In genomic region chr18:8742382-8743361, GRCh38 we compare ENCODE assay signal across 16 cellular contexts. TPM values are rescaled to one million over a fixed set of nuclear protein-coding genes. Genes with fewer than 3 reads are reported as not detected.
A peak's percentile ranks its signal among the peaks of the same experiment; 100 is the strongest.
DNase-seq lines count a peak whose midpoint lies in the region; ATAC-seq and TF ChIP-seq lines count a peak whose summit lies in the region.
"Had no signal": no experiment of that assay in that cellular context is flagged by ENCODE, and none has a peak within 500 bp of the region (broad histone marks: within the 10 kb centered on the region; RNA-seq: fewer than 3 reads in every experiment).

No MANE protein-coding gene starts in this region.

- H3K4me1 ChIP-seq in CD4-positive, CD25-positive, alpha-beta regulatory T cell (ENCODE audit: control insufficient read depth, insufficient read depth, low read length, poor library complexity, severe bottlenecking), result peaks cover 13% of the 10 kb centered on the region
- H3K4me1 ChIP-seq in DND-41 (ENCODE audit: insufficient read depth, low read length) (peaks cover 41% of the 10 kb centered on the region), right atrium auricular region (no peaks in the 10 kb centered on the region), prostate gland (replicated peaks) (no peaks in the 10 kb centered on the region)
- H3K4me1 ChIP-seq: parathyroid adenoma had no signal

- DNase-seq in CD4-positive, CD25-positive, alpha-beta regulatory T cell, result peak in 2 of 3 donors; percentile 35 to 53
- DNase-seq in DND-41 (no peak), memory B cell (ENCODE audit: low spot score in 2 of 2) (peak in 1 of 2 donors; percentile 12), right atrium auricular region (ENCODE audit: low spot score) (no peak), prostate gland (ENCODE audit: low spot score) (no peak), NCI-H446 (lab: John Stamatoyannopoulos, UW) (no peak)
- DNase-seq: foreskin fibroblast, KG1, left cardiac atrium, SW 1271, trophoblast cell had no signal

- ATAC-seq in CD4-positive, CD25-positive, alpha-beta regulatory T cell (ENCODE audit: low read depth in 2 of 2), result peak in 1 of 2 donors; percentile 26
- ATAC-seq in DND-41 (ENCODE audit: insufficient read depth, low read depth), result no peak
- ATAC-seq in memory B cell (ENCODE audit: low read depth), result peak; percentile 83
- no peak for ATAC-seq in HG03025 (IDR thresholded peaks at IDR 0.05; ENCODE audit: low FRiP score, unreplicated experiment)
- ATAC-seq: left cardiac atrium had no signal

- intact Hi-C loops in prostate gland (cut with DNase I), result no loop called here

- H2AFZ ChIP-seq in DND-41 (ENCODE audit: low read depth, low read length), result no peak overlapping the region
- H2AFZ ChIP-seq: parathyroid adenoma had no signal

- TF ChIP-seq POLR2A in prostate gland (IDR thresholded peaks at IDR 0.05), result no peak

- H3K4me3 Mint-ChIP-seq in CD4-positive, CD25-positive, alpha-beta regulatory T cell, result peak overlapping the region in 2 of 4 donors; percentile 21 to 32
- H3K4me3 Mint-ChIP-seq in memory B cell, result no peak overlapping the region

- no peak overlapping the region for H3K4me3 ChIP-seq in CD4-positive, CD25-positive, alpha-beta regulatory T cell (ENCODE audit: low read depth, low read length)
- H3K4me3 ChIP-seq in DND-41 (ENCODE audit: low read depth in 1 of 2, low read length in 2 of 2) (no peak overlapping the region), right atrium auricular region (no peak overlapping the region), prostate gland (no peak overlapping the region)
- H3K4me3 ChIP-seq: smooth muscle cell had no signal

- H3K27ac Mint-ChIP-seq in CD4-positive, CD25-positive, alpha-beta regulatory T cell, result peak overlapping the region in 1 of 3 donors; percentile 60
- peak overlapping the region; percentile 60 for H3K27ac Mint-ChIP-seq in memory B cell

- peaks cover 13% of the 10 kb centered on the region for H3K27me3 Mint-ChIP-seq in CD4-positive, CD25-positive, alpha-beta regulatory T cell
- no peaks in the 10 kb centered on the region for H3K27me3 Mint-ChIP-seq in memory B cell

- no peaks in the 10 kb centered on the region for H3K79me2 ChIP-seq in DND-41 (ENCODE audit: insufficient read depth, low read length)
- H3K79me2 ChIP-seq: parathyroid adenoma had no signal

- no peak overlapping the region for H3K9ac ChIP-seq in DND-41 (ENCODE audit: low read depth, low read length)
- H3K9ac ChIP-seq: parathyroid adenoma had no signal

- WGBS in prostate gland, result 95% methylated on average over 6 of the region's 6 CpGs

- TF ChIP-seq CTCF in DND-41 (IDR thresholded peaks at IDR 0.05; ENCODE audit: borderline replicate concordance, extremely low read depth, low read length, poor library complexity, severe bottlenecking), result no peak
- TF ChIP-seq CTCF in VCaP (conservative IDR thresholded peaks at IDR 0.05), result no peak
- no peak for TF ChIP-seq CTCF in right atrium auricular region (IDR thresholded peaks at IDR 0.05)
- TF ChIP-seq CTCF in prostate gland (IDR thresholded peaks at IDR 0.05), result no peak

- peak overlapping the region; percentile 52; the same call in 1 of the 2 replicates for H3K4me2 ChIP-seq in DND-41 (ENCODE audit: insufficient read depth, low read length)
- H3K4me2 ChIP-seq: smooth muscle cell had no signal

- H3K36me3 Mint-ChIP-seq in CD4-positive, CD25-positive, alpha-beta regulatory T cell, result no peaks in the 10 kb centered on the region
- peaks cover 5% of the 10 kb centered on the region for H3K36me3 Mint-ChIP-seq in memory B cell

- H3K36me3 ChIP-seq in CD4-positive, CD25-positive, alpha-beta regulatory T cell (ENCODE audit: control insufficient read depth, insufficient read depth, low read length), result no peaks in the 10 kb centered on the region
- H3K36me3 ChIP-seq in DND-41 (ENCODE audit: insufficient read depth, low read length), result no peaks in the 10 kb centered on the region
- H3K36me3 ChIP-seq in right atrium auricular region, result no peaks in the 10 kb centered on the region
- no peaks in the 10 kb centered on the region for H3K36me3 ChIP-seq in prostate gland

- H3K4me1 Mint-ChIP-seq in CD4-positive, CD25-positive, alpha-beta regulatory T cell, result peaks cover 18 to 41% (median 23%) of the 10 kb centered on the region in 4 donors
- H3K4me1 Mint-ChIP-seq in memory B cell, result peaks cover 3% of the 10 kb centered on the region

- peaks cover 0 to 12% (median 4%) of the 10 kb centered on the region in 7 donors for H3K9me3 Mint-ChIP-seq in CD4-positive, CD25-positive, alpha-beta regulatory T cell
- peaks cover 5% of the 10 kb centered on the region for H3K9me3 Mint-ChIP-seq in memory B cell

- no peaks in the 10 kb centered on the region for H3K27me3 ChIP-seq in CD4-positive, CD25-positive, alpha-beta regulatory T cell (ENCODE audit: control insufficient read depth, insufficient read depth, low read length)
- no peaks in the 10 kb centered on the region for H3K27me3 ChIP-seq in DND-41 (ENCODE audit: insufficient read depth, low read length, poor library complexity)
- H3K27me3 ChIP-seq in right atrium auricular region, result no peaks in the 10 kb centered on the region
- no peaks in the 10 kb centered on the region for H3K27me3 ChIP-seq in prostate gland (replicated peaks; ENCODE audit: insufficient read depth)

- 0 out of 2 replicates have a peak, but pooled peaks cover 4% of the 10 kb centered on the region for H4K20me1 ChIP-seq in DND-41 (ENCODE audit: insufficient read depth, low read length)

- H3K9me3 ChIP-seq in CD4-positive, CD25-positive, alpha-beta regulatory T cell (ENCODE audit: control insufficient read depth in 2 of 2, low read length in 2 of 2), result peaks cover 0 to 12% of the 10 kb centered on the region in 2 experiments
- H3K9me3 ChIP-seq in DND-41 (ENCODE audit: insufficient read depth, low read length, severe bottlenecking) (no peaks in the 10 kb centered on the region), right atrium auricular region (no peaks in the 10 kb centered on the region), prostate gland (no peaks in the 10 kb centered on the region)

- no peak overlapping the region for H3K27ac ChIP-seq in CD4-positive, CD25-positive, alpha-beta regulatory T cell (ENCODE audit: insufficient read depth, low read length, poor library complexity, severe bottlenecking)
- H3K27ac ChIP-seq in DND-41 (ENCODE audit: low read length) (no peak overlapping the region), VCaP (peak overlapping the region; percentile 60), right atrium auricular region (no peak overlapping the region), prostate gland (no peak overlapping the region)
- H3K27ac ChIP-seq: C4-2B, parathyroid adenoma had no signal

RNA-seq across cellular contexts. Expression of gene MTCL1, which starts 37.3 kb away (rescaled TPM):
- 0.20 TPM for total RNA-seq in CD4-positive, CD25-positive, alpha-beta regulatory T cell
- polyA plus RNA-seq in CD4-positive, CD25-positive, alpha-beta regulatory T cell, result not detected
- total RNA-seq in right atrium auricular region (1 to 10 TPM; 5.4 to 7.2 TPM), prostate gland (10 to 100 TPM; 11.2 to 73.1 TPM)

Comparison
In these comparisons a context has a peak if more than half of its experiments do, and no peak if none do; other contexts are left out.
1. DNase-seq: peak in CD4-positive, CD25-positive, alpha-beta regulatory T cell (2 of 3); none in DND-41 (single experiment), right atrium auricular region (single experiment), prostate gland (single experiment) and NCI-H446 (0 of 2).